7 cellular contexts compared by ENCODE assay signal in the genomic region with DNA sequence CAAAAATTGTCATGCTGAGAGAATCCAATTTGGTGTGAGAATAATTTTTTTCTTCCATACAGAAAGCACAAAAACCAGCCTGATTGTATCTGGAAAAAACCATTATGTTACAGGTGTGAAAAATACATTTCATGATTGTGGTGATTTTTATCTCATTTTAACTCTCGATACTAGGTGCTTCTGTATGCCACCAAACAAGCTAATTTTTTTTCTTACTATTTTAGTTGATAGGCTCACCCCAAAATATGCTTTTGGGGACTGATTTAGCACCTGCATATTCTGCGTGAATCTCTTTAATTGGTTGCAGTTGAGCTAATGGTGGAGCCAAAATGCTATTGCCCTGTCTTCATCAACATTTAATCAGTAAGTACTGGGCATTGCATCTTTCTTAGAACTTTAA. TPM values are rescaled to one million over a fixed set of nuclear protein-coding genes. Genes with fewer than 3 reads are reported as not detected.
DNase-seq lines count a peak whose midpoint lies in the region; ATAC-seq, FAIRE-seq and TF ChIP-seq lines count a peak whose summit lies in the region.

No MANE protein-coding gene starts in this region.

- peaks cover 10% of the 10 kb centered on the region for H3K27me3 Mint-ChIP-seq in glutamatergic neuron (ENCODE audit: unreplicated experiment)
- H3K27me3 Mint-ChIP-seq in stimulated activated naive B cell treated with anti-CD40 and anti-IgM and Interleukin-4, amounts not matched to agents 10 μg/mL and 1 μg/mL and 100 μg/mL, for 72 hours = no peaks in the 10 kb centered on the region

- DNase-seq in glutamatergic neuron (no peak), HuH-7 (ENCODE audit: low spot score) (no peak), small intestine (no peak), caudate nucleus (lab: John Stamatoyannopoulos, UW) (no peak)
- DNase-seq in stimulated activated naive B cell treated with anti-CD40 and anti-IgM and Interleukin-4, amounts not matched to agents 10 μg/mL and 1 μg/mL and 100 μg/mL, for 72 hours = no peak

- TF ChIP-seq CTCF in HEK293 (tag by site-specific recombination; IDR thresholded peaks at IDR 0.05) (no peak), VCaP (conservative IDR thresholded peaks at IDR 0.05) (no peak), glutamatergic neuron (IDR thresholded peaks at IDR 0.05; ENCODE audit: partially characterized antibody, unreplicated experiment) (no peak)

- peaks cover 18% of the 10 kb centered on the region for H3K4me1 Mint-ChIP-seq in glutamatergic neuron (ENCODE audit: low read depth, unreplicated experiment)
- H3K4me1 Mint-ChIP-seq in stimulated activated naive B cell treated with anti-CD40 and anti-IgM and Interleukin-4, amounts not matched to agents 10 μg/mL and 1 μg/mL and 100 μg/mL, for 72 hours = peaks cover 12 to 37% of the 10 kb centered on the region in 2 donors

- ATAC-seq in stimulated activated naive B cell treated with anti-CD40 and anti-IgM and Interleukin-4, amounts not matched to agents 10 μg/mL and 1 μg/mL and 100 μg/mL, for 72 hours (replicated peaks) = no peak

- peak overlapping the region; percentile 33 for H3K27ac Mint-ChIP-seq in glutamatergic neuron (ENCODE audit: unreplicated experiment)
- H3K27ac Mint-ChIP-seq in stimulated activated naive B cell treated with anti-CD40 and anti-IgM and Interleukin-4, amounts not matched to agents 10 μg/mL and 1 μg/mL and 100 μg/mL, for 72 hours = no peak overlapping the region

- H3K4me1 ChIP-seq in HEK293 (ENCODE audit: control insufficient read depth, insufficient read depth, low read length) = peaks cover 7% of the 10 kb centered on the region; the same call in 1 of the 2 replicates
- H3K4me1 ChIP-seq in small intestine (ENCODE audit: control insufficient read depth in 2 of 2, insufficient read depth in 1 of 2, low read depth in 1 of 2, low read length in 1 of 2) = peaks cover 0 to 9% of the 10 kb centered on the region in 2 donors

- H3K36me3 Mint-ChIP-seq in glutamatergic neuron (ENCODE audit: unreplicated experiment) = no peaks in the 10 kb centered on the region
- H3K36me3 Mint-ChIP-seq in stimulated activated naive B cell treated with anti-CD40 and anti-IgM and Interleukin-4, amounts not matched to agents 10 μg/mL and 1 μg/mL and 100 μg/mL, for 72 hours = peaks cover 2 to 15% of the 10 kb centered on the region in 2 donors

- H3K4me3 Mint-ChIP-seq in glutamatergic neuron (ENCODE audit: unreplicated experiment) = peak overlapping the region; percentile 95
- peak overlapping the region; percentile 87 to 89 for H3K4me3 Mint-ChIP-seq in stimulated activated naive B cell treated with anti-CD40 and anti-IgM and Interleukin-4, amounts not matched to agents 10 μg/mL and 1 μg/mL and 100 μg/mL, for 72 hours

- H3K4me3 ChIP-seq in HEK293 (ENCODE audit: low read depth, low read length) = peak overlapping the region; percentile 94
- no peak overlapping the region for H3K4me3 ChIP-seq in small intestine (ENCODE audit: low read depth in 1 of 2, low read length in 2 of 2)

- POLR2A ChIA-PET in HEK293 (lab: Yijun Ruan, JAX) = interaction anchor here (4.4 kb wide), 1 partner anchor 66 kb away, joined by 33 read pairs; a partner anchor contains a TSS

- no peak overlapping the region for H3K27ac ChIP-seq in HEK293 (ENCODE audit: extremely low read depth, low read depth, low read length)
- peak overlapping the region; percentile 98 for H3K27ac ChIP-seq in VCaP
- no peak overlapping the region for H3K27ac ChIP-seq in small intestine (ENCODE audit: low read depth in 1 of 2, low read length in 1 of 2)
- no peak overlapping the region for H3K27ac ChIP-seq in caudate nucleus (ENCODE audit: low read depth, low read length)

- H3K9me3 ChIP-seq in HEK293 (ENCODE audit: control insufficient read depth, insufficient read depth, low read depth, low read length) (no peaks in the 10 kb centered on the region), small intestine (ENCODE audit: control insufficient read depth, low read depth) (no peaks in the 10 kb centered on the region)

- H3K36me3 ChIP-seq in HEK293 (ENCODE audit: control insufficient read depth in 2 of 2, insufficient read depth in 1 of 2, low read length in 2 of 2) (peaks cover 0 to 5% of the 10 kb centered on the region in 2 experiments; a peak in 2 of 3 replicates), small intestine (ENCODE audit: control insufficient read depth in 2 of 2, insufficient read depth in 2 of 2, low read length in 2 of 2) (no peaks in the 10 kb centered on the region)

- 24 to 28% (median 27%) methylated on average over 2 of the region's 2 CpGs for WGBS in small intestine, 3 donors

- H3K9me3 Mint-ChIP-seq in glutamatergic neuron (ENCODE audit: unreplicated experiment) = peaks cover 12% of the 10 kb centered on the region
- H3K9me3 Mint-ChIP-seq in stimulated activated naive B cell treated with anti-CD40 and anti-IgM and Interleukin-4, amounts not matched to agents 10 μg/mL and 1 μg/mL and 100 μg/mL, for 72 hours = no peaks in the 10 kb centered on the region

- CTCF ChIA-PET in HEK293 (lab: Yijun Ruan, JAX) = interaction anchor here (0.5 to 1.4 kb wide), 6 partner anchors 12 to 242 kb away, joined by 3 to 5 read pairs (median 3); no protein-coding TSS in a partner anchor

- H3K27me3 ChIP-seq in small intestine (ENCODE audit: control insufficient read depth in 2 of 2, insufficient read depth in 2 of 2, low read length in 2 of 2) = no peaks in the 10 kb centered on the region

- no peak for FAIRE-seq in small intestine (lab: Jason Lieb, UNC)

TF ChIP-seq in HEK293, 187 proteins besides CTCF, POLR2A, EP300 and RAD21:
- TF ChIP-seq ZNF707 (tag by site-specific recombination; IDR thresholded peaks at IDR 0.05) = no peak
- TF ChIP-seq, protein P1, sequence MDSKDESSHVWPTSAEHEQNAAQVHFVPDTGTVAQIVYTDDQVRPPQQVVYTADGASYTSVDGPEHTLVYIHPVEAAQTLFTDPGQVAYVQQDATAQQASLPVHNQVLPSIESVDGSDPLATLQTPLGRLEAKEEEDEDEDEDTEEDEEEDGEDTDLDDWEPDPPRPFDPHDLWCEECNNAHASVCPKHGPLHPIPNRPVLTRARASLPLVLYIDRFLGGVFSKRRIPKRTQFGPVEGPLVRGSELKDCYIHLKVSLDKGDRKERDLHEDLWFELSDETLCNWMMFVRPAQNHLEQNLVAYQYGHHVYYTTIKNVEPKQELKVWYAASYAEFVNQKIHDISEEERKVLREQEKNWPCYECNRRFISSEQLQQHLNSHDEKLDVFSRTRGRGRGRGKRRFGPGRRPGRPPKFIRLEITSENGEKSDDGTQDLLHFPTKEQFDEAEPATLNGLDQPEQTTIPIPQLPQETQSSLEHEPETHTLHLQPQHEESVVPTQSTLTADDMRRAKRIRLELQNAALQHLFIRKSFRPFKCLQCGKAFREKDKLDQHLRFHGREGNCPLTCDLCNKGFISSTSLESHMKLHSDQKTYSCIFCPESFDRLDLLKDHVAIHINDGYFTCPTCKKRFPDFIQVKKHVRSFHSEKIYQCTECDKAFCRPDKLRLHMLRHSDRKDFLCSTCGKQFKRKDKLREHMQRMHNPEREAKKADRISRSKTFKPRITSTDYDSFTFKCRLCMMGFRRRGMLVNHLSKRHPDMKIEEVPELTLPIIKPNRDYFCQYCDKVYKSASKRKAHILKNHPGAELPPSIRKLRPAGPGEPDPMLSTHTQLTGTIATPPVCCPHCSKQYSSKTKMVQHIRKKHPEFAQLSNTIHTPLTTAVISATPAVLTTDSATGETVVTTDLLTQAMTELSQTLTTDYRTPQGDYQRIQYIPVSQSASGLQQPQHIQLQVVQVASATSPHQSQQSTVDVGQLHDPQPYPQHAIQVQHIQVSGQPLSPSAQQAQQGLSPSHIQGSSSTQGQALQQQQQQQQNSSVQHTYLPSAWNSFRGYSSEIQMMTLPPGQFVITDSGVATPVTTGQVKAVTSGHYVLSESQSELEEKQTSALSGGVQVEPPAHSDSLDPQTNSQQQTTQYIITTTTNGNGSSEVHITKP (tag by site-specific recombination; IDR thresholded peaks at IDR 0.05) = peak; percentile 77
- TF ChIP-seq, protein P2, sequence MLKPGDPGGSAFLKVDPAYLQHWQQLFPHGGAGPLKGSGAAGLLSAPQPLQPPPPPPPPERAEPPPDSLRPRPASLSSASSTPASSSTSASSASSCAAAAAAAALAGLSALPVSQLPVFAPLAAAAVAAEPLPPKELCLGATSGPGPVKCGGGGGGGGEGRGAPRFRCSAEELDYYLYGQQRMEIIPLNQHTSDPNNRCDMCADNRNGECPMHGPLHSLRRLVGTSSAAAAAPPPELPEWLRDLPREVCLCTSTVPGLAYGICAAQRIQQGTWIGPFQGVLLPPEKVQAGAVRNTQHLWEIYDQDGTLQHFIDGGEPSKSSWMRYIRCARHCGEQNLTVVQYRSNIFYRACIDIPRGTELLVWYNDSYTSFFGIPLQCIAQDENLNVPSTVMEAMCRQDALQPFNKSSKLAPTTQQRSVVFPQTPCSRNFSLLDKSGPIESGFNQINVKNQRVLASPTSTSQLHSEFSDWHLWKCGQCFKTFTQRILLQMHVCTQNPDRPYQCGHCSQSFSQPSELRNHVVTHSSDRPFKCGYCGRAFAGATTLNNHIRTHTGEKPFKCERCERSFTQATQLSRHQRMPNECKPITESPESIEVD (tag by site-specific recombination; IDR thresholded peaks at IDR 0.05) = peak; percentile 59; the same call in 1 of the 2 replicates
- TF ChIP-seq ZNF701 (tag by site-specific recombination; IDR thresholded peaks at IDR 0.05) = no peak

RNA-seq across cellular contexts. Expression of a gene that starts 1.9 kb away (rescaled TPM):
- total RNA-seq in glutamatergic neuron (ENCODE audit: unreplicated experiment) = 168 TPM
- 10 to 100 TPM; 15.4 to 35.8 (median 15.4) TPM for polyA plus RNA-seq in small intestine
